In the genomic region with DNA sequence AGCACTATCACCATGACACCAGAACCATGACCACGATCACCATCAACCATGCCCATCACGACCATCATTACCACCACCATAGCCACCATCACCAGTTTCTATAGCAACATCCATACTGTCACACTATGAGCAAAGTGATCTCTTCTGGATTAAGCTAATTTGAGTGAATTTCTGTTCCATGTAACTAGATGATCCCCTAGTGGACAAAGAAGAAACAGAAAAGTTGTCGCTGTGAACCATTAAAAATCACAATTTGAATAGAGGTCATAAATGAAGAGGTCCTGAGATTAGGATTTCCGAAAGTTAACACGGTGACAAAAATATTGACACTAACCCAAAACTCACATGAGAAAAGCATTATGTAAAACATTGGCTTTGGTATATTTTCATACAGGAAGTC, we compare ENCODE assay signal across 17 cellular contexts.
DNase-seq lines count a peak whose midpoint lies in the region; ATAC-seq and TF ChIP-seq lines count a peak whose summit lies in the region.
"Had no signal": no experiment of that assay in that cellular context is flagged by ENCODE, and none has a peak within 500 bp of the region (broad histone marks: within the 10 kb centered on the region; RNA-seq: fewer than 3 reads in every experiment).

No MANE protein-coding gene starts in this region.

- H3K36me3 Mint-ChIP-seq in nephron progenitor cell (ENCODE audit: low read depth) (no peaks in the 10 kb centered on the region), immature natural killer cell (no peaks in the 10 kb centered on the region)

- no peaks in the 10 kb centered on the region for H3K9me3 ChIP-seq in DND-41 (ENCODE audit: insufficient read depth, low read length, severe bottlenecking)
- H3K9me3 ChIP-seq in mammary epithelial cell (replicated peaks; ENCODE audit: insufficient read depth, low read length), result no peaks in the 10 kb centered on the region
- no peaks in the 10 kb centered on the region for H3K9me3 ChIP-seq in Peyer's patch
- H3K9me3 ChIP-seq: BLaER1 treated with 17β-estradiol and CSF1 and Interleukin-3, amounts not matched to agents 10 nM and 100 nM; upper lobe of right lung had no signal

- dilution Hi-C loops in mammary epithelial cell (cut with HindIII; ENCODE audit: low sequenced_read_pairs), result no loop called here

- H4K20me1 ChIP-seq in DND-41 (ENCODE audit: insufficient read depth, low read length) (no peaks in the 10 kb centered on the region), mammary epithelial cell (ENCODE audit: insufficient read depth, low read length) (no peaks in the 10 kb centered on the region)
- H4K20me1 ChIP-seq: BLaER1 treated with 17β-estradiol and CSF1 and Interleukin-3, amounts not matched to agents 10 nM and 100 nM had no signal

- no peaks in the 10 kb centered on the region for H3K27me3 ChIP-seq in DND-41 (ENCODE audit: insufficient read depth, low read length, poor library complexity)
- H3K27me3 ChIP-seq in mammary epithelial cell (ENCODE audit: insufficient read depth, low read length), result no peaks in the 10 kb centered on the region
- H3K27me3 ChIP-seq in Peyer's patch, result no peaks in the 10 kb centered on the region
- H3K27me3 ChIP-seq: BLaER1 treated with 17β-estradiol and CSF1 and Interleukin-3, amounts not matched to agents 10 nM and 100 nM; upper lobe of right lung had no signal

- ATAC-seq in DND-41 (ENCODE audit: insufficient read depth, low read depth), result no peak
- ATAC-seq: upper lobe of right lung had no signal

- peaks cover 38% of the 10 kb centered on the region for H3K4me1 Mint-ChIP-seq in nephron progenitor cell
- no peaks in the 10 kb centered on the region for H3K4me1 Mint-ChIP-seq in immature natural killer cell

- H3K9me3 Mint-ChIP-seq in nephron progenitor cell (peaks cover 19% of the 10 kb centered on the region), immature natural killer cell (no peaks in the 10 kb centered on the region)
- H3K9me3 Mint-ChIP-seq: activated T-helper 1 cell treated with anti-CD3 and anti-CD28 coated beads, Interleukin-12 subunit alpha, Interleukin-12 subunit beta, Interleukin-2, Interleukin-4 antibody, amounts not matched to agents 30 ng/mL and 10 ng/mL and 1 ng/mL, durations not matched to agents 14 hours and 24 hours and 36 hours; T-helper 2 cell treated with Interferon-gamma antibody and Interleukin-4, amounts not matched to agents 5 μg/mL and 100 μg/mL, for 36 hours had no signal

- H3K4me1 ChIP-seq in DND-41 (ENCODE audit: insufficient read depth, low read length) (no peaks in the 10 kb centered on the region), mammary epithelial cell (ENCODE audit: insufficient read depth, low read length) (no peaks in the 10 kb centered on the region), Peyer's patch (no peaks in the 10 kb centered on the region)
- H3K4me1 ChIP-seq: BLaER1 treated with 17β-estradiol and CSF1 and Interleukin-3, amounts not matched to agents 10 nM and 100 nM; upper lobe of right lung had no signal

- in situ Hi-C loops in mammary epithelial cell (cut with MboI; ENCODE audit: low sequenced_read_pairs in 2 of 2), result no loop called here

- no peak overlapping the region for H3K27ac ChIP-seq in DND-41 (ENCODE audit: low read length)
- H3K27ac ChIP-seq in mammary epithelial cell (ENCODE audit: insufficient read depth, low read depth, low read length), result no peak overlapping the region
- H3K27ac ChIP-seq in Peyer's patch, result no peak overlapping the region
- H3K27ac ChIP-seq: BLaER1 treated with 17β-estradiol and CSF1 and Interleukin-3, amounts not matched to agents 10 nM and 100 nM; upper lobe of right lung had no signal

- 77% methylated on average over 5 of the region's 5 CpGs for WGBS in mammary epithelial cell (ENCODE audit: low coverage, missing lambda C conversion rate)

- H3K9ac ChIP-seq in DND-41 (ENCODE audit: low read depth, low read length) (no peak overlapping the region), mammary epithelial cell (ENCODE audit: insufficient read depth, low read length) (no peak overlapping the region)
- H3K9ac ChIP-seq: BLaER1 treated with 17β-estradiol and CSF1 and Interleukin-3, amounts not matched to agents 10 nM and 100 nM had no signal

- H3K36me3 ChIP-seq in DND-41 (ENCODE audit: insufficient read depth, low read length), result no peaks in the 10 kb centered on the region
- no peaks in the 10 kb centered on the region for H3K36me3 ChIP-seq in mammary epithelial cell (ENCODE audit: insufficient read depth, low read length)
- no peaks in the 10 kb centered on the region for H3K36me3 ChIP-seq in Peyer's patch
- H3K36me3 ChIP-seq: BLaER1 treated with 17β-estradiol and CSF1 and Interleukin-3, amounts not matched to agents 10 nM and 100 nM; upper lobe of right lung had no signal

- no peak for TF ChIP-seq POLR2A in Peyer's patch (IDR thresholded peaks at IDR 0.05)

- TF ChIP-seq CTCF in DND-41 (IDR thresholded peaks at IDR 0.05; ENCODE audit: borderline replicate concordance, extremely low read depth, low read length, poor library complexity, severe bottlenecking), result peak; percentile 14
- peak; percentile 15 to 17 for TF ChIP-seq CTCF in mammary epithelial cell (conservative IDR thresholded peaks at IDR 0.05 in 1 of 2, IDR thresholded peaks at IDR 0.05 in 1 of 2; ENCODE audit: extremely low read depth in 1 of 2, insufficient read depth in 1 of 2, low read depth in 1 of 2, low read length in 2 of 2)
- peak; percentile 27 for TF ChIP-seq CTCF in nephron progenitor cell (IDR thresholded peaks at IDR 0.05)
- TF ChIP-seq CTCF in Peyer's patch (IDR thresholded peaks at IDR 0.05), result no peak

- H3K4me3 ChIP-seq in DND-41 (ENCODE audit: low read depth in 1 of 2, low read length in 2 of 2) (no peak overlapping the region), mammary epithelial cell (replicated peaks in 1 of 3; ENCODE audit: insufficient read depth in 1 of 3, low read depth in 2 of 3, low read length in 3 of 3) (no peak overlapping the region), Peyer's patch (no peak overlapping the region)
- H3K4me3 ChIP-seq: BLaER1 treated with 17β-estradiol and CSF1 and Interleukin-3, amounts not matched to agents 10 nM and 100 nM; upper lobe of right lung had no signal

- H3K79me2 ChIP-seq in DND-41 (ENCODE audit: insufficient read depth, low read length), result no peaks in the 10 kb centered on the region
- H3K79me2 ChIP-seq in mammary epithelial cell (ENCODE audit: insufficient read depth, low read length), result no peaks in the 10 kb centered on the region

- H3K27ac Mint-ChIP-seq in nephron progenitor cell (no peak overlapping the region), immature natural killer cell (no peak overlapping the region)
- H3K27ac Mint-ChIP-seq: activated T-helper 1 cell treated with anti-CD3 and anti-CD28 coated beads, Interleukin-12 subunit alpha, Interleukin-12 subunit beta, Interleukin-2, Interleukin-4 antibody, amounts not matched to agents 30 ng/mL and 10 ng/mL and 1 ng/mL, durations not matched to agents 14 hours and 24 hours and 36 hours; T-helper 2 cell treated with Interferon-gamma antibody and Interleukin-4, amounts not matched to agents 5 μg/mL and 100 μg/mL, for 36 hours had no signal

- no peak for TF ChIP-seq EP300 in Ishikawa (IDR thresholded peaks at IDR 0.05; ENCODE audit: borderline replicate concordance)

- CTCF ChIA-PET in mammary epithelial cell (lab: Charles Lee; ENCODE audit: low non-redundant PET), result no interaction called here

- H3K4me3 Mint-ChIP-seq in nephron progenitor cell (no peak overlapping the region), immature natural killer cell (no peak overlapping the region)
- H3K4me3 Mint-ChIP-seq: activated T-helper 1 cell treated with anti-CD3 and anti-CD28 coated beads, Interleukin-12 subunit alpha, Interleukin-12 subunit beta, Interleukin-2, Interleukin-4 antibody, amounts not matched to agents 30 ng/mL and 10 ng/mL and 1 ng/mL, durations not matched to agents 14 hours and 24 hours and 36 hours; T-helper 2 cell treated with Interferon-gamma antibody and Interleukin-4, amounts not matched to agents 5 μg/mL and 100 μg/mL, for 36 hours had no signal

- peaks cover 20% of the 10 kb centered on the region for H3K27me3 Mint-ChIP-seq in nephron progenitor cell (ENCODE audit: low read depth, poor library complexity)
- H3K27me3 Mint-ChIP-seq in immature natural killer cell (ENCODE audit: low read depth in 3 of 3), result peaks cover 0 to 8% (median 4%) of the 10 kb centered on the region in 3 donors

- H2AFZ ChIP-seq in DND-41 (ENCODE audit: low read depth, low read length), result no peak overlapping the region
- H2AFZ ChIP-seq in mammary epithelial cell (ENCODE audit: low read depth, low read length), result no peak overlapping the region

- TF ChIP-seq RAD21 in Ishikawa (IDR thresholded peaks at IDR 0.05; ENCODE audit: low read depth), result 0 out of 2 replicates have a peak, but pooled peaks have one; percentile 23

- DNase-seq in DND-41, result no peak
- no peak for DNase-seq in mammary epithelial cell
- DNase-seq in nephron progenitor cell, result no peak
- DNase-seq in cerebellum (ENCODE audit: low spot score), result no peak
- no peak for DNase-seq in immature natural killer cell
- DNase-seq in Peyer's patch, result no peak
- DNase-seq in NCI-H128 (lab: John Stamatoyannopoulos, UW; ENCODE audit: unreplicated experiment), result no peak
- DNase-seq: activated CD4-positive, alpha-beta T cell treated with anti-CD3 and anti-CD28 coated beads, Interleukin-2, amount 50 U/mL, for 1 hour; cortex of kidney; NCI-H1092 treated with DMSO at 0.1 percent for 48 hours; NCI-H226; stimulated activated CD4-positive, alpha-beta T cell treated with anti-CD3 and anti-CD28 coated beads, Interleukin-2, amount 100 ng/mL, for 24 hours; upper lobe of right lung had no signal

- intact Hi-C loops in mammary epithelial cell (cut with micrococcal nuclease), result no loop called here

- no peak overlapping the region for H3K4me2 ChIP-seq in DND-41 (ENCODE audit: insufficient read depth, low read length)
- no peak overlapping the region for H3K4me2 ChIP-seq in mammary epithelial cell (ENCODE audit: insufficient read depth, low read depth, low read length)
- H3K4me2 ChIP-seq: BLaER1 treated with 17β-estradiol and CSF1 and Interleukin-3, amounts not matched to agents 10 nM and 100 nM had no signal

- no TSS peak for BruUV-seq in mammary epithelial cell (replicated peaks; lab: Mats Ljungman, UMichigan)

TF ChIP-seq in Ishikawa, 13 proteins besides CTCF, POLR2A, EP300 and RAD21:
- TF ChIP-seq MAX (IDR thresholded peaks at IDR 0.05), result no peak

Comparison
In these comparisons a context has a peak if more than half of its experiments do, and no peak if none do; other contexts are left out.
1. CTCF ChIP-seq: peak in DND-41 (single experiment), mammary epithelial cell (2 of 2) and nephron progenitor cell (single experiment); none in Peyer's patch (0 of 6).